ENCODE assay signal across 11 cellular contexts in the genomic region with DNA sequence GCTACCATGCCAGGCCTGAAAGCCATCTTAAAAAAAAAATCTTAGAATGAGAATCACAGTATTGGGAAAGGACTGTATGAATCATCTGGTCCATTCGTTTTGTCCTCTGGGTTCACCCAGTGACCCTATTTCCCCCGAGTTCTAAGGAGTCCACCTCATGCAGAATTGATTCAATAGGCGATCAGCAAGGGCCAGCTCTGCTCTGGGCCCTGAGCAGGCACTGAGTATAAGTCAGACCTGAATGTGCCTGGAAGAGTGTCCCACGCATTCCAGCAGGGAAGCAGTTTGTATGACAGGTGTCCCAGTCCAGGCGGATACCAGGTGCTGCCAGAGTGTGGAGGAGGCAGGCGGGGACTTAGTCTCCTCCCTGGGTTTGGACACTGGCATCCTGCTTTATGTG. TPM values are rescaled to one million over a fixed set of nuclear protein-coding genes. Genes with fewer than 3 reads are reported as not detected.
A peak's percentile ranks its signal among the peaks of the same experiment; 100 is the strongest.
DNase-seq lines count a peak whose midpoint lies in the region; ATAC-seq, FAIRE-seq and TF ChIP-seq lines count a peak whose summit lies in the region.
"Had no signal": no experiment of that assay in that cellular context is flagged by ENCODE, and none has a peak within 500 bp of the region (broad histone marks: within the 10 kb centered on the region; RNA-seq: fewer than 3 reads in every experiment).

No MANE protein-coding gene starts in this region.

- peaks cover 24% of the 10 kb centered on the region for H3K4me1 Mint-ChIP-seq in astrocyte (ENCODE audit: low read depth, unreplicated experiment)

- H2AFZ ChIP-seq in GM23248 (no peak overlapping the region), astrocyte (ENCODE audit: low read depth, low read length) (no peak overlapping the region)

- H3F3A ChIP-seq in GM23248 (ENCODE audit: insufficient read depth): peaks cover 69% of the 10 kb centered on the region

- intact Hi-C loops in kidney (cut with DNase I): no loop called here

- H3K9me2 ChIP-seq in GM23248 (ENCODE audit: insufficient read depth): no peaks in the 10 kb centered on the region

- H3K27ac Mint-ChIP-seq in astrocyte (ENCODE audit: unreplicated experiment): no peak overlapping the region

- TF ChIP-seq CTCF in astrocyte (IDR thresholded peaks at IDR 0.05; ENCODE audit: insufficient read depth, low read depth, low read length) (no peak), kidney (IDR thresholded peaks at IDR 0.05; ENCODE audit: borderline replicate concordance, extremely low read depth, insufficient read depth) (no peak), GM20000 (IDR thresholded peaks at IDR 0.05; ENCODE audit: extremely low read depth, missing control alignments) (no peak)

- no peak overlapping the region for H3K4me3 ChIP-seq in GM23248
- H3K4me3 ChIP-seq in astrocyte (ENCODE audit: insufficient read depth, low read depth, low read length): no peak overlapping the region
- peak overlapping the region in 1 of 2 donors; percentile 88 for H3K4me3 ChIP-seq in kidney (ENCODE audit: low read length in 2 of 2)
- no peak overlapping the region for H3K4me3 ChIP-seq in skeletal muscle tissue (ENCODE audit: low read length in 3 of 3)

- H3K4me2 ChIP-seq in GM23248 (ENCODE audit: unreplicated experiment) (peak overlapping the region; percentile 88), astrocyte (ENCODE audit: low read length) (no peak overlapping the region)

- H3K4me3 Mint-ChIP-seq in astrocyte (ENCODE audit: unreplicated experiment): peak overlapping the region; percentile 76

- H3K4me1 ChIP-seq in GM23248 (ENCODE audit: insufficient read depth) (peaks cover 41% of the 10 kb centered on the region), astrocyte (ENCODE audit: insufficient read depth, low read length) (peaks cover 27% of the 10 kb centered on the region), kidney (ENCODE audit: control insufficient read depth in 1 of 2, insufficient read depth in 1 of 2, low read depth in 1 of 2, low read length in 2 of 2) (peaks cover 10 to 16% of the 10 kb centered on the region in 2 donors), skeletal muscle tissue (ENCODE audit: control insufficient read depth in 3 of 3, insufficient read depth in 3 of 3, low read length in 3 of 3) (peaks cover 39 to 71% (median 44%) of the 10 kb centered on the region in 3 donors)

- H3K27ac ChIP-seq in GM23248 (peak overlapping the region; percentile 75), astrocyte (ENCODE audit: low read depth, low read length) (no peak overlapping the region), kidney (ENCODE audit: low read depth in 2 of 2, low read length in 2 of 2) (peak overlapping the region; percentile 52 to 83), skeletal muscle tissue (ENCODE audit: low read depth, low read length) (peak overlapping the region; percentile 83)

- peak overlapping the region; percentile 95 for H3K9ac ChIP-seq in GM23248
- no peak overlapping the region for H3K9ac ChIP-seq in astrocyte (ENCODE audit: low read length)
- H3K9ac ChIP-seq in kidney (ENCODE audit: low read length in 2 of 2): no peak overlapping the region
- H3K9ac ChIP-seq in skeletal muscle tissue (ENCODE audit: low read depth in 1 of 3, low read length in 3 of 3): peak overlapping the region in 1 of 3 donors; percentile 22

- ATAC-seq in HG03025 (IDR thresholded peaks at IDR 0.05; ENCODE audit: low FRiP score, unreplicated experiment): no peak
- ATAC-seq in HG02571 (IDR thresholded peaks at IDR 0.05; ENCODE audit: unreplicated experiment): no peak

- H3K27me3 Mint-ChIP-seq in astrocyte (ENCODE audit: low read depth, unreplicated experiment): no peaks in the 10 kb centered on the region

- no peaks in the 10 kb centered on the region for H3K9me3 Mint-ChIP-seq in astrocyte (ENCODE audit: unreplicated experiment)

- FAIRE-seq in astrocyte (lab: Jason Lieb, UNC): no peak
- FAIRE-seq in kidney (lab: Jason Lieb, UNC): no peak
- FAIRE-seq: endometrium had no signal

- H4K20me1 ChIP-seq in GM23248 (ENCODE audit: insufficient read depth) (no peaks in the 10 kb centered on the region), astrocyte (ENCODE audit: insufficient read depth, low read length) (no peaks in the 10 kb centered on the region)

- H3K36me3 ChIP-seq in GM23248 (ENCODE audit: low read depth) (peaks cover 18% of the 10 kb centered on the region; the same call in 1 of the 2 replicates), astrocyte (ENCODE audit: insufficient read depth, low read length) (no peaks in the 10 kb centered on the region), kidney (ENCODE audit: control insufficient read depth in 1 of 2, insufficient read depth in 2 of 2, low read length in 2 of 2) (peaks cover 0 to 6% of the 10 kb centered on the region in 2 donors), skeletal muscle tissue (ENCODE audit: control insufficient read depth in 3 of 3, insufficient read depth in 3 of 3, low read length in 3 of 3) (peaks cover 2 to 21% (median 13%) of the 10 kb centered on the region in 3 donors)

- H3K9me3 ChIP-seq in GM23248 (ENCODE audit: low read depth) (no peaks in the 10 kb centered on the region), astrocyte (ENCODE audit: insufficient read depth, low read depth, low read length) (no peaks in the 10 kb centered on the region), kidney (ENCODE audit: control insufficient read depth in 1 of 2, low read length in 2 of 2) (no peaks in the 10 kb centered on the region), skeletal muscle tissue (ENCODE audit: control insufficient read depth in 3 of 3, low read length in 3 of 3) (no peaks in the 10 kb centered on the region)

- in situ Hi-C loops in GM23248 (cut with MboI): no loop called here

- peaks cover 6% of the 10 kb centered on the region for H3K36me3 Mint-ChIP-seq in astrocyte (ENCODE audit: low read depth, unreplicated experiment)

- WGBS in GM23248 (ENCODE audit: low coverage in 1 of 2, low lambda C conversion rate in 2 of 2, missing lambda C conversion rate in 2 of 2), 2 experiments: 61 to 64% methylated on average over 6 of the region's 6 CpGs

- DNase-seq in GM23248 (peak; percentile 71), astrocyte (ENCODE audit: low read depth) (no peak), kidney (no peak), NCI-H2081 (lab: John Stamatoyannopoulos, UW) (no peak), GM20000 (ENCODE audit: low spot score) (no peak)
- DNase-seq: COR-L47, NCI-H1105 had no signal

- H3K27me3 ChIP-seq in GM23248 (replicated peaks; ENCODE audit: insufficient read depth) (no peaks in the 10 kb centered on the region), astrocyte (ENCODE audit: insufficient read depth, low read length) (no peaks in the 10 kb centered on the region), skeletal muscle tissue (ENCODE audit: control insufficient read depth in 3 of 3, insufficient read depth in 3 of 3, low read length in 3 of 3) (no peaks in the 10 kb centered on the region)

- peaks cover 46% of the 10 kb centered on the region for H3K79me2 ChIP-seq in GM23248 (ENCODE audit: insufficient read depth)
- no peaks in the 10 kb centered on the region for H3K79me2 ChIP-seq in astrocyte (ENCODE audit: insufficient read depth, low read length)

RNA-seq across cellular contexts. Expression of a gene that starts 0.9 kb away (rescaled TPM):
- 71.6 and 82.9 TPM in 2 replicates for total RNA-seq in GM23248 (2014; rRNA removed; shearing (Covaris generic))
- polyA plus RNA-seq in GM23248 (2016; fragmentation: Nextera tagmentation; extraction: Ambion mirVana) (44.3 and 46.6 TPM in 2 replicates), kidney (ENCODE audit: insufficient read depth, low read depth, low replicate concordance) (234 TPM)
- total RNA-seq in astrocyte (14.0 and 17.0 TPM in 2 replicates), kidney (37.7 TPM), skeletal muscle tissue (14.6 TPM)

RNA-seq across cellular contexts. Expression of a gene that starts 19.9 kb away (rescaled TPM):
- 34.4 and 37.2 TPM in 2 replicates for total RNA-seq in GM23248 (2014; rRNA removed; shearing (Covaris generic))
- polyA plus RNA-seq in GM23248 (2016; fragmentation: Nextera tagmentation; extraction: Ambion mirVana): 48.4 and 51.5 TPM in 2 replicates
- total RNA-seq in astrocyte: 12.6 and 12.8 TPM in 2 replicates
- total RNA-seq in kidney: 26.4 TPM
- polyA plus RNA-seq in kidney (ENCODE audit: insufficient read depth, low read depth, low replicate concordance): 10.2 TPM
- 25.1 TPM for total RNA-seq in skeletal muscle tissue
